ENCODE assay signal across 15 cellular contexts in the genomic region with DNA sequence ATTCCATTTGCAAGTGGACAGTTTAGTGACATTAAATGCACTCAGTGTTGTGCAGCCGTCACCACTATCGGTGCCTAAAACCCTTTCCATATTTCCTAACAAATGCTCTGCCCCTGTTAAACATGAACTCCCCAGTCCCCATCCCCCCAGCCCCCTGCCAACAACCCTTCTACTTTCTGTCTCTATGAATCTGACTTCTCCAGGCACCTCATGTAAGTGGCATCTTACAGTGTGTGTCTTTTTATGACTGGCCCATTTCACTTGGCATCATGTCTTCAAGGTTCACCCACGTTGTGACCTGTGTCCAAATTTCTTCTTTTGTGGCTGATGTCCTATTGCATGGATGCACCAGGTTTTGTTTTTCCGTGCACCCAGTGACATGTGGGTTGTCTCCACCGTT.
"Had no signal": no experiment of that assay in that cellular context is flagged by ENCODE, and none has a peak within 500 bp of the region (broad histone marks: within the 10 kb centered on the region; RNA-seq: fewer than 3 reads in every experiment).

No MANE protein-coding gene starts in this region.

- H3K9me3 ChIP-seq: colonic mucosa, heart right ventricle, left lung, lower lobe of right lung, right atrium auricular region, suprapubic skin, thyroid gland had no signal

- H3K4me1 ChIP-seq: colonic mucosa, left lung, lower lobe of right lung, suprapubic skin, thyroid gland had no signal

- H3K27ac ChIP-seq: colonic mucosa, left lung, lower lobe of right lung, suprapubic skin, thyroid gland had no signal

- DNase-seq: colonic mucosa; dermis blood vessel endothelial cell; foreskin melanocyte; hypothalamus; islet precursor cell; lower lobe of right lung; natural killer cell; stimulated activated CD4-positive, alpha-beta T cell treated with anti-CD3 and anti-CD28 coated beads, Interleukin-2, amount 100 ng/mL, for 48 hours; stimulated activated naive CD4-positive, alpha-beta T cell treated with Interleukin-2 at 50 U/mL for 16 hours; thyroid gland had no signal

- H3K27me3 ChIP-seq: colonic mucosa, heart right ventricle, right atrium auricular region, suprapubic skin, thyroid gland had no signal

- H3K4me2 ChIP-seq: smooth muscle cell had no signal

- ATAC-seq: left lung, lower lobe of right lung, natural killer cell had no signal

- H3K36me3 ChIP-seq: colonic mucosa, heart right ventricle, left lung, lower lobe of right lung, right atrium auricular region, suprapubic skin, thyroid gland had no signal

- H3K4me3 ChIP-seq: colonic mucosa, heart right ventricle, left lung, lower lobe of right lung, right atrium auricular region, smooth muscle cell, suprapubic skin, thyroid gland had no signal
